ENCODE assay signal across 1 cellular context in genomic region chr16:85158702-85159225, GRCh38.
TF ChIP-seq lines count a peak whose summit lies in the region.

No MANE protein-coding gene starts in this region.

TF ChIP-seq in HepG2, 621 proteins besides CTCF, POLR2A, EP300 and RAD21 (continued from another document and continues in another):
- TF ChIP-seq CCDC6 (CRISPR knock-in tag; IDR thresholded peaks at IDR 0.05) (0 out of 2 replicates have a peak, but pooled peaks have one; percentile 2), BORCS8-MEF2B (CRISPR knock-in tag; IDR thresholded peaks at IDR 0.05) (no peak), BRF2 (CRISPR knock-in tag; IDR thresholded peaks at IDR 0.05) (no peak), ZNF883 (CRISPR knock-in tag; IDR thresholded peaks at IDR 0.05; ENCODE audit: not compliant biosample characterization) (no peak), ZFP91 (CRISPR knock-in tag; IDR thresholded peaks at IDR 0.05; ENCODE audit: borderline replicate concordance) (peak; percentile 25; the same call in 1 of the 2 replicates), SRSF9 (IDR thresholded peaks at IDR 0.05; ENCODE audit: borderline replicate concordance, insufficient read depth, low read depth, low read length, poor library complexity, severe bottlenecking) (no peak), XBP1 (CRISPR knock-in tag; IDR thresholded peaks at IDR 0.05) (no peak), KDM3A (CRISPR knock-in tag; IDR thresholded peaks at IDR 0.05; ENCODE audit: low read depth) (no peak), ETV5 (CRISPR knock-in tag; IDR thresholded peaks at IDR 0.05; ENCODE audit: borderline replicate concordance) (no peak), EZH2 (conservative IDR thresholded peaks at IDR 0.05; ENCODE audit: low read depth, low read length) (no peak), PRDM10 (CRISPR knock-in tag; IDR thresholded peaks at IDR 0.05; ENCODE audit: low read depth) (no peak; the same call in 1 of the 2 replicates), ZNF30 (CRISPR knock-in tag; IDR thresholded peaks at IDR 0.05) (no peak), MTF1 (CRISPR knock-in tag; IDR thresholded peaks at IDR 0.05) (no peak), REXO4 (CRISPR knock-in tag; IDR thresholded peaks at IDR 0.05; ENCODE audit: borderline replicate concordance) (no peak), ZNF136 (CRISPR knock-in tag; IDR thresholded peaks at IDR 0.05; ENCODE audit: low read depth) (0 out of 2 replicates have a peak, but pooled peaks have one; percentile 0), ZNF720 (CRISPR knock-in tag; IDR thresholded peaks at IDR 0.05) (no peak), ZNF713 (CRISPR knock-in tag; IDR thresholded peaks at IDR 0.05) (0 out of 2 replicates have a peak, but pooled peaks have one; percentile 67), ZNF556 (CRISPR knock-in tag; IDR thresholded peaks at IDR 0.05; ENCODE audit: borderline replicate concordance) (no peak; the same call in 1 of the 2 replicates), HDAC2 (CRISPR knock-in tag; IDR thresholded peaks at IDR 0.05) (no peak), ZFP36L1 (CRISPR knock-in tag; IDR thresholded peaks at IDR 0.05) (no peak), ZNF3 (CRISPR knock-in tag; IDR thresholded peaks at IDR 0.05) (peak; percentile 84; the same call in 1 of the 2 replicates), PCBP2 (optimal IDR thresholded peaks at IDR 0.05; ENCODE audit: low read depth, low read length, poor library complexity, severe bottlenecking) (no peak), E2F5 (CRISPR knock-in tag; conservative IDR thresholded peaks at IDR 0.05) (no peak), ZBTB37 (CRISPR knock-in tag; IDR thresholded peaks at IDR 0.05) (no peak), ZFY (CRISPR knock-in tag; IDR thresholded peaks at IDR 0.05) (no peak), ZNF281 (CRISPR knock-in tag; IDR thresholded peaks at IDR 0.05; ENCODE audit: borderline replicate concordance) (no peak), AGO2 (optimal IDR thresholded peaks at IDR 0.05; ENCODE audit: low read depth, low read length) (peak; percentile 48), USF2 (IDR thresholded peaks at IDR 0.05; ENCODE audit: low read depth, low read length) (no peak), USF2 (CRISPR knock-in tag; IDR thresholded peaks at IDR 0.05; ENCODE audit: borderline replicate concordance) (no peak), ZBTB3 (CRISPR knock-in tag; IDR thresholded peaks at IDR 0.05; ENCODE audit: borderline replicate concordance, low read depth) (no peak; the same call in 1 of the 2 replicates), ZNF691 (CRISPR knock-in tag; IDR thresholded peaks at IDR 0.05; ENCODE audit: borderline replicate concordance, low read depth) (no peak), ZNF383 (CRISPR knock-in tag; IDR thresholded peaks at IDR 0.05; ENCODE audit: borderline replicate concordance) (no peak), HNRNPL (IDR thresholded peaks at IDR 0.05; ENCODE audit: low read depth, low read length) (peak; percentile 82; the same call in 1 of the 2 replicates), GLMP (CRISPR knock-in tag; IDR thresholded peaks at IDR 0.05; ENCODE audit: borderline replicate concordance) (no peak), ZNF687 (CRISPR knock-in tag; IDR thresholded peaks at IDR 0.05) (peak; percentile 31; the same call in 1 of the 2 replicates), MAF1 (CRISPR knock-in tag; IDR thresholded peaks at IDR 0.05; ENCODE audit: borderline replicate concordance) (no peak)
